ENCODE assay signal across 20 cellular contexts in the genomic region with DNA sequence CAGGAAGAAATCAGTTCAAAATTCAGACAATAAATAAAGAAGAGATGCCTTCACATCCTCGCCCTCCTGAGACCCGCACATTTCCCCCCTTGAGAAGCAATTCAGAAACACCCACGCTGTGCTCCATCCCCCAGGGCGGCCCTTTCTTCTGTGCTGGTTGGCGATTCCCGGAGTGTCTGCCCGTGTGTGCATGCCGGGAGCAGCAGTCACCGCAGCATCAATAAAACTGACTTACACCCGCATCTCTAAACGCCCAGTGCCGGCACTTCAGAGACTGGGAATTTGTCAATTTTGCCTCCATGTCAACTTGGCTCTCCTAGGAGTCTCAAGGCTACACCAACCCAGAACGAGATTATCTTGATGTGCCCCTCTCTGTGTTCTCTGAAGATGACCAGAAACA.
DNase-seq lines count a peak whose midpoint lies in the region; ATAC-seq, FAIRE-seq and TF ChIP-seq lines count a peak whose summit lies in the region.
"Had no signal": no experiment of that assay in that cellular context is flagged by ENCODE, and none has a peak within 500 bp of the region (broad histone marks: within the 10 kb centered on the region; RNA-seq: fewer than 3 reads in every experiment).

No MANE protein-coding gene starts in this region.

- H3K4me1 ChIP-seq in astrocyte (ENCODE audit: insufficient read depth, low read length): no peaks in the 10 kb centered on the region
- H3K4me1 ChIP-seq: left lung had no signal

- no peak overlapping the region for H2AFZ ChIP-seq in astrocyte (ENCODE audit: low read depth, low read length)

- H3K36me3 ChIP-seq in astrocyte (ENCODE audit: insufficient read depth, low read length): peaks cover 15% of the 10 kb centered on the region
- H3K36me3 ChIP-seq: MG63 had no signal

- ATAC-seq in left colon: peak; percentile 15
- ATAC-seq in HG03439 (IDR thresholded peaks at IDR 0.05; ENCODE audit: unreplicated experiment): no peak
- ATAC-seq: CD8-positive, alpha-beta T cell; left lung; sciatic nerve; stimulated activated naive B cell treated with anti-CD40 and anti-IgM and Interleukin-4, amounts not matched to agents 10 μg/mL and 1 μg/mL and 100 μg/mL, for 72 hours had no signal

- DNase-seq in activated naive CD4-positive, alpha-beta T cell (lab: John Stamatoyannopoulos, UW): no peak
- DNase-seq in astrocyte (ENCODE audit: low read depth) (no peak), left colon (no peak), germinal center (ENCODE audit: low spot score) (no peak), NAMALWA (ENCODE audit: low spot score) (no peak)
- DNase-seq: activated CD4-positive, alpha-beta T cell treated with anti-CD3 and anti-CD28 coated beads for 4 hours; CD8-positive, alpha-beta T cell; DMS79; effector CD8-positive, alpha-beta T cell; IMR-90; left lung; MG63; midbrain; RPMI8226; stimulated activated naive B cell treated with anti-CD40 and anti-IgM and Interleukin-4, amounts not matched to agents 10 μg/mL and 1 μg/mL and 100 μg/mL, for 72 hours; tibial artery had no signal

- H3K27ac ChIP-seq in astrocyte (ENCODE audit: low read depth, low read length) (no peak overlapping the region), temporal lobe (ENCODE audit: low read depth, low read length) (peak overlapping the region; percentile 36)
- H3K27ac ChIP-seq: left lung, tibial artery had no signal

- no peak overlapping the region for H3K4me3 ChIP-seq in astrocyte (ENCODE audit: insufficient read depth, low read depth, low read length)
- H3K4me3 ChIP-seq: left lung, MG63, tibial artery had no signal

- H3K36me3 Mint-ChIP-seq in activated naive CD4-positive, alpha-beta T cell treated with anti-CD3 and anti-CD28 coated beads, Interleukin-2, amount 50 U/mL, for 24 hours: peaks cover 30% of the 10 kb centered on the region
- H3K36me3 Mint-ChIP-seq in astrocyte (ENCODE audit: low read depth, unreplicated experiment): peaks cover 25% of the 10 kb centered on the region

- H3K27me3 ChIP-seq in astrocyte (ENCODE audit: insufficient read depth, low read length): no peaks in the 10 kb centered on the region
- H3K27me3 ChIP-seq: left lung, MG63, tibial artery had no signal

- H3K4me1 Mint-ChIP-seq in activated naive CD4-positive, alpha-beta T cell treated with anti-CD3 and anti-CD28 coated beads, Interleukin-2, amount 50 U/mL, for 24 hours: peaks cover 32% of the 10 kb centered on the region
- H3K4me1 Mint-ChIP-seq in astrocyte (ENCODE audit: low read depth, unreplicated experiment): peaks cover 8% of the 10 kb centered on the region
- H3K4me1 Mint-ChIP-seq: stimulated activated naive B cell treated with anti-CD40 and anti-IgM and Interleukin-4, amounts not matched to agents 10 μg/mL and 1 μg/mL and 100 μg/mL, for 72 hours had no signal

- H3K9me3 ChIP-seq in astrocyte (ENCODE audit: insufficient read depth, low read depth, low read length): no peaks in the 10 kb centered on the region
- H3K9me3 ChIP-seq: left lung, MG63, tibial artery had no signal

- H3K79me2 ChIP-seq in astrocyte (ENCODE audit: insufficient read depth, low read length): no peaks in the 10 kb centered on the region

- H3K4me2 ChIP-seq in astrocyte (ENCODE audit: low read length): no peak overlapping the region

- H3K27ac Mint-ChIP-seq in activated naive CD4-positive, alpha-beta T cell treated with anti-CD3 and anti-CD28 coated beads, Interleukin-2, amount 50 U/mL, for 24 hours: peak overlapping the region; percentile 65
- H3K27ac Mint-ChIP-seq in astrocyte (ENCODE audit: unreplicated experiment): peak overlapping the region; percentile 1
- H3K27ac Mint-ChIP-seq: stimulated activated naive B cell treated with anti-CD40 and anti-IgM and Interleukin-4, amounts not matched to agents 10 μg/mL and 1 μg/mL and 100 μg/mL, for 72 hours had no signal

- no peaks in the 10 kb centered on the region for H4K20me1 ChIP-seq in astrocyte (ENCODE audit: insufficient read depth, low read length)

- H3K27me3 Mint-ChIP-seq in activated naive CD4-positive, alpha-beta T cell treated with anti-CD3 and anti-CD28 coated beads, Interleukin-2, amount 50 U/mL, for 24 hours: no peaks in the 10 kb centered on the region
- H3K27me3 Mint-ChIP-seq in astrocyte (ENCODE audit: low read depth, unreplicated experiment): no peaks in the 10 kb centered on the region
- H3K27me3 Mint-ChIP-seq: stimulated activated naive B cell treated with anti-CD40 and anti-IgM and Interleukin-4, amounts not matched to agents 10 μg/mL and 1 μg/mL and 100 μg/mL, for 72 hours had no signal

- H3K9me3 Mint-ChIP-seq in activated naive CD4-positive, alpha-beta T cell treated with anti-CD3 and anti-CD28 coated beads, Interleukin-2, amount 50 U/mL, for 24 hours: no peaks in the 10 kb centered on the region
- H3K9me3 Mint-ChIP-seq in astrocyte (ENCODE audit: unreplicated experiment): no peaks in the 10 kb centered on the region
- H3K9me3 Mint-ChIP-seq: CD8-positive, alpha-beta T cell; stimulated activated naive B cell treated with anti-CD40 and anti-IgM and Interleukin-4, amounts not matched to agents 10 μg/mL and 1 μg/mL and 100 μg/mL, for 72 hours had no signal

- FAIRE-seq in astrocyte (lab: Jason Lieb, UNC): no peak

- no peak overlapping the region for H3K4me3 Mint-ChIP-seq in activated naive CD4-positive, alpha-beta T cell treated with anti-CD3 and anti-CD28 coated beads, Interleukin-2, amount 50 U/mL, for 24 hours
- H3K4me3 Mint-ChIP-seq in astrocyte (ENCODE audit: unreplicated experiment): no peak overlapping the region
- H3K4me3 Mint-ChIP-seq: CD8-positive, alpha-beta T cell; stimulated activated naive B cell treated with anti-CD40 and anti-IgM and Interleukin-4, amounts not matched to agents 10 μg/mL and 1 μg/mL and 100 μg/mL, for 72 hours had no signal

- no peak for TF ChIP-seq CTCF in astrocyte (IDR thresholded peaks at IDR 0.05; ENCODE audit: insufficient read depth, low read depth, low read length)

- intact Hi-C loops in left colon (cut with DNase I, micrococcal nuclease): no loop called here

- H3K9ac ChIP-seq in astrocyte (ENCODE audit: low read length): no peak overlapping the region
